ENCODE assay signal across 9 cellular contexts in genomic region chr21:42234464-42235241, GRCh38. TPM values are rescaled to one million over a fixed set of nuclear protein-coding genes. Genes with fewer than 3 reads are reported as not detected.
DNase-seq lines count a peak whose midpoint lies in the region; TF ChIP-seq lines count a peak whose summit lies in the region.
"Had no signal": no experiment of that assay in that cellular context is flagged by ENCODE, and none has a peak within 500 bp of the region (broad histone marks: within the 10 kb centered on the region; RNA-seq: fewer than 3 reads in every experiment).

No MANE protein-coding gene starts in this region.

- intact Hi-C loops in colonic mucosa (cut with DNase I) (no loop called here), lower leg skin (cut with DNase I; ENCODE audit: low total_unique reads) (no loop called here)

- peaks cover 30% of the 10 kb centered on the region for H3K27me3 ChIP-seq in H7 (ENCODE audit: control insufficient read depth, insufficient read depth, low read length)
- H3K27me3 ChIP-seq in colonic mucosa, result no peaks in the 10 kb centered on the region

- H3K9ac ChIP-seq in colonic mucosa (ENCODE audit: low read depth in 2 of 2, low read length in 2 of 2), result peak overlapping the region; percentile 73 to 90

- peak overlapping the region; percentile 71 for H3K27ac ChIP-seq in colonic mucosa

- DNase-seq in COR-L47 (lab: John Stamatoyannopoulos, UW) (peak; percentile 75), H7 (peak; percentile 96), NCI-H2196 (lab: John Stamatoyannopoulos, UW; ENCODE audit: unreplicated experiment) (peak; percentile 90), colonic mucosa (peak; percentile 80), lower leg skin (ENCODE audit: low spot score in 2 of 2) (peak in 1 of 2 donors; percentile 91), GOT3 (lab: John Stamatoyannopoulos, UW) (no peak)
- peak; percentile 35 to 57 for DNase-seq in activated CD4-positive, alpha-beta T cell treated with anti-CD3 and anti-CD28 coated beads, Interleukin-2, amount 50 U/mL, for 24 hours (ENCODE audit: low read depth in 1 of 2, low spot score in 1 of 2)
- peak; percentile 72 for DNase-seq in stimulated activated CD4-positive, alpha-beta T cell treated with anti-CD3 and anti-CD28 coated beads, Interleukin-4, amount 100 ng/mL, for 24 hours

- no peak for TF ChIP-seq CTCF in colonic mucosa (IDR thresholded peaks at IDR 0.05)
- no peak for TF ChIP-seq CTCF in lower leg skin (IDR thresholded peaks at IDR 0.05)

- H3K4me3 ChIP-seq in H7 (ENCODE audit: insufficient read depth, low read depth, low read length), result peak overlapping the region; percentile 34
- H3K4me3 ChIP-seq in colonic mucosa, result peak overlapping the region; percentile 37
- H3K4me3 ChIP-seq in lower leg skin (ENCODE audit: low read depth, poor library complexity, severe bottlenecking), result peak overlapping the region; percentile 19

- H3K36me3 ChIP-seq in H7 (replicated peaks; ENCODE audit: control insufficient read depth, insufficient read depth, low read length), result no peaks in the 10 kb centered on the region
- H3K36me3 ChIP-seq in colonic mucosa, result no peaks in the 10 kb centered on the region

- peaks cover 26% of the 10 kb centered on the region for H3K4me1 ChIP-seq in colonic mucosa

- WGBS in lower leg skin, 2 donors, result 0 to 3% methylated on average over 12 to 51 of the region's 73 CpGs

- no peaks in the 10 kb centered on the region for H3K9me3 ChIP-seq in colonic mucosa

- TF ChIP-seq POLR2A in lower leg skin (IDR thresholded peaks at IDR 0.05), result no peak

RNA-seq across cellular contexts. Expression of gene ABCG1, which starts 15.7 kb away (rescaled TPM):
- total RNA-seq in H7 (2014; rRNA removed; shearing (Covaris generic)), result 0.07 and 0.92 TPM in 2 replicates
- 10 to 100 TPM; 13.8 to 60.0 TPM for total RNA-seq in colonic mucosa
- 10 to 100 TPM; 49.4 to 80.2 (median 52.7) TPM for total RNA-seq in lower leg skin
- total RNA-seq: M059J had no signal
